In genomic region chr16:30484887-30485286, GRCh38 we compare ENCODE assay signal across 18 cellular contexts. TPM values are rescaled to one million over a fixed set of nuclear protein-coding genes. Genes with fewer than 3 reads are reported as not detected.
DNase-seq lines count a peak whose midpoint lies in the region; ATAC-seq and TF ChIP-seq lines count a peak whose summit lies in the region.
"Had no signal": no experiment of that assay in that cellular context is flagged by ENCODE, and none has a peak within 500 bp of the region (broad histone marks: within the 10 kb centered on the region; RNA-seq: fewer than 3 reads in every experiment).

No MANE protein-coding gene starts in this region.

- intact Hi-C loops in CD4-positive, alpha-beta T cell (cut with DNase I, micrococcal nuclease): loop anchor here in 1 of 2 experiments (5.0 kb wide), 1 partner anchor 32 kb away; no protein-coding TSS in a partner anchor
- intact Hi-C loops in activated T-helper 2 cell treated with anti-CD3 and anti-CD28 coated beads, Interferon-gamma antibody, Interleukin-2, Interleukin-4, amounts not matched to agents 10 μg/mL and 5 μg/mL and 100 μg/mL, durations not matched to agents 14 hours and 24 hours and 36 hours (cut with micrococcal nuclease): loop anchor here (5.0 kb wide), 1 partner anchor 38 kb away; the partner anchor contains the start of gene SEPHS2
- intact Hi-C loops in right cardiac atrium (cut with DNase I): no loop called here

- H3K4me3 ChIP-seq in right cardiac atrium (ENCODE audit: low read length): no peak overlapping the region
- H3K4me3 ChIP-seq: GM23338 had no signal

- no peak for TF ChIP-seq CTCF in CD4-positive, alpha-beta T cell (IDR thresholded peaks at IDR 0.05)

- no peaks in the 10 kb centered on the region for H3K27me3 Mint-ChIP-seq in activated CD8-positive, alpha-beta memory T cell treated with anti-CD3 and anti-CD28 coated beads, Interleukin-2, amount 10 ng/mL, durations not matched to agents 7 days and 5 days
- H3K27me3 Mint-ChIP-seq in CD4-positive, alpha-beta T cell: no peaks in the 10 kb centered on the region
- H3K27me3 Mint-ChIP-seq in activated T-helper 2 cell treated with anti-CD3 and anti-CD28 coated beads, Interferon-gamma antibody, Interleukin-2, Interleukin-4, amounts not matched to agents 10 μg/mL and 5 μg/mL and 100 μg/mL, durations not matched to agents 14 hours and 24 hours and 36 hours (ENCODE audit: low read depth): no peaks in the 10 kb centered on the region
- H3K27me3 Mint-ChIP-seq in natural killer cell treated with Interleukin-12 subunit alpha and Interleukin-12 subunit beta and Interleukin-15 and Interleukin-18, amount 100 ng/mL, for 72 hours: no peaks in the 10 kb centered on the region

- POLR2A ChIA-PET in CD4-positive, alpha-beta T cell (lab: Charles Lee): interaction anchor here (0.7 to 4.9 kb wide), 2 partner anchors 12 to 152 kb away, joined by 3 to 21 read pairs; partner anchors contain the start of gene ITGAL

- no peaks in the 10 kb centered on the region for H3K27me3 ChIP-seq in CD4-positive, alpha-beta T cell (ENCODE audit: control insufficient read depth, insufficient read depth, low read length)
- no peaks in the 10 kb centered on the region for H3K27me3 ChIP-seq in right cardiac atrium (ENCODE audit: control insufficient read depth, insufficient read depth)

- no peaks in the 10 kb centered on the region for H3K4me1 ChIP-seq in right cardiac atrium (ENCODE audit: control insufficient read depth, insufficient read depth, low read length)

- CTCF ChIA-PET in activated CD8-positive, alpha-beta memory T cell treated with anti-CD3 and anti-CD28 coated beads, Interleukin-2, amount 10 ng/mL, durations not matched to agents 7 days and 5 days (lab: Charles Lee): interaction anchor here (2.0 kb wide), 1 partner anchor 55 kb away, joined by 6 read pairs; the partner anchor contains the start of gene DCTPP1
- CTCF ChIA-PET in CD4-positive, alpha-beta T cell (lab: Charles Lee): no interaction called here

- H3K9me3 ChIP-seq in CD4-positive, alpha-beta T cell (ENCODE audit: control insufficient read depth, low read length): no peaks in the 10 kb centered on the region
- H3K9me3 ChIP-seq in right cardiac atrium (ENCODE audit: control insufficient read depth, low read length): no peaks in the 10 kb centered on the region

- H3K9me3 Mint-ChIP-seq in activated CD8-positive, alpha-beta memory T cell treated with anti-CD3 and anti-CD28 coated beads, Interleukin-2, amount 10 ng/mL, durations not matched to agents 7 days and 5 days (ENCODE audit: low read depth): no peaks in the 10 kb centered on the region
- H3K9me3 Mint-ChIP-seq in CD4-positive, alpha-beta T cell: no peaks in the 10 kb centered on the region
- no peaks in the 10 kb centered on the region for H3K9me3 Mint-ChIP-seq in activated T-helper 2 cell treated with anti-CD3 and anti-CD28 coated beads, Interferon-gamma antibody, Interleukin-2, Interleukin-4, amounts not matched to agents 10 μg/mL and 5 μg/mL and 100 μg/mL, durations not matched to agents 14 hours and 24 hours and 36 hours
- no peaks in the 10 kb centered on the region for H3K9me3 Mint-ChIP-seq in natural killer cell treated with Interleukin-12 subunit alpha and Interleukin-12 subunit beta and Interleukin-15 and Interleukin-18, amount 100 ng/mL, for 72 hours
- H3K9me3 Mint-ChIP-seq: GM23338 had no signal

- no peak for DNase-seq in activated CD8-positive, alpha-beta memory T cell treated with anti-CD3 and anti-CD28 coated beads, Interleukin-2, amount 10 ng/mL, durations not matched to agents 7 days and 5 days
- DNase-seq in activated CD8-positive, alpha-beta memory T cell treated with anti-CD3 and anti-CD28 coated beads, Interleukin-2, amount 50 U/mL, for 48 hours: no peak
- DNase-seq in CD4-positive, alpha-beta T cell: no peak
- no peak for DNase-seq in activated T-helper 2 cell treated with anti-CD3 and anti-CD28 coated beads, Interferon-gamma antibody, Interleukin-2, Interleukin-4, amounts not matched to agents 10 μg/mL and 5 μg/mL and 100 μg/mL, durations not matched to agents 14 hours and 24 hours and 36 hours (ENCODE audit: low spot score)
- DNase-seq in natural killer cell treated with Interleukin-12 subunit alpha and Interleukin-12 subunit beta and Interleukin-15 and Interleukin-18, amount 100 ng/mL, for 72 hours (ENCODE audit: low spot score): no peak
- DNase-seq in right cardiac atrium: no peak
- DNase-seq: AML-193, GF-D8, MV-4-11, NCI-H1436, NCI-H2081, NCI-H2227 treated with DMSO at 0.1 percent for 48 hours, NCI-H524 treated with DMSO at 0.1 percent for 48 hours had no signal

- H3K4me1 Mint-ChIP-seq in activated CD8-positive, alpha-beta memory T cell treated with anti-CD3 and anti-CD28 coated beads, Interleukin-2, amount 10 ng/mL, durations not matched to agents 7 days and 5 days: peaks cover 69% of the 10 kb centered on the region
- H3K4me1 Mint-ChIP-seq in CD4-positive, alpha-beta T cell (ENCODE audit: low read depth): peaks cover 14% of the 10 kb centered on the region
- peaks cover 44% of the 10 kb centered on the region for H3K4me1 Mint-ChIP-seq in activated T-helper 2 cell treated with anti-CD3 and anti-CD28 coated beads, Interferon-gamma antibody, Interleukin-2, Interleukin-4, amounts not matched to agents 10 μg/mL and 5 μg/mL and 100 μg/mL, durations not matched to agents 14 hours and 24 hours and 36 hours (ENCODE audit: low read depth)
- peaks cover 44 to 51% of the 10 kb centered on the region in 2 donors for H3K4me1 Mint-ChIP-seq in natural killer cell treated with Interleukin-12 subunit alpha and Interleukin-12 subunit beta and Interleukin-15 and Interleukin-18, amount 100 ng/mL, for 72 hours (ENCODE audit: low read depth in 2 of 2)

- no peak for ATAC-seq in activated CD8-positive, alpha-beta memory T cell treated with anti-CD3 and anti-CD28 coated beads, Interleukin-2, amount 10 ng/mL, durations not matched to agents 7 days and 5 days
- no peak for ATAC-seq in CD4-positive, alpha-beta T cell (ENCODE audit: poor library complexity)
- ATAC-seq in natural killer cell treated with Interleukin-12 subunit alpha and Interleukin-12 subunit beta and Interleukin-15 and Interleukin-18, amount 100 ng/mL, for 72 hours: no peak
- ATAC-seq in HG02759 (IDR thresholded peaks at IDR 0.05; ENCODE audit: unreplicated experiment) (no peak), right cardiac atrium (no peak)
- ATAC-seq: GM23338 had no signal

- peaks cover 79% of the 10 kb centered on the region for H3K36me3 Mint-ChIP-seq in activated CD8-positive, alpha-beta memory T cell treated with anti-CD3 and anti-CD28 coated beads, Interleukin-2, amount 10 ng/mL, durations not matched to agents 7 days and 5 days
- H3K36me3 Mint-ChIP-seq in CD4-positive, alpha-beta T cell (ENCODE audit: low read depth): peaks cover 89% of the 10 kb centered on the region
- peaks cover 92% of the 10 kb centered on the region for H3K36me3 Mint-ChIP-seq in activated T-helper 2 cell treated with anti-CD3 and anti-CD28 coated beads, Interferon-gamma antibody, Interleukin-2, Interleukin-4, amounts not matched to agents 10 μg/mL and 5 μg/mL and 100 μg/mL, durations not matched to agents 14 hours and 24 hours and 36 hours (ENCODE audit: low read depth)
- H3K36me3 Mint-ChIP-seq in natural killer cell treated with Interleukin-12 subunit alpha and Interleukin-12 subunit beta and Interleukin-15 and Interleukin-18, amount 100 ng/mL, for 72 hours: peaks cover 37% of the 10 kb centered on the region

- peak overlapping the region; percentile 15 for H3K27ac Mint-ChIP-seq in activated CD8-positive, alpha-beta memory T cell treated with anti-CD3 and anti-CD28 coated beads, Interleukin-2, amount 10 ng/mL, durations not matched to agents 7 days and 5 days
- peak overlapping the region; percentile 53 for H3K27ac Mint-ChIP-seq in CD4-positive, alpha-beta T cell
- H3K27ac Mint-ChIP-seq in activated T-helper 2 cell treated with anti-CD3 and anti-CD28 coated beads, Interferon-gamma antibody, Interleukin-2, Interleukin-4, amounts not matched to agents 10 μg/mL and 5 μg/mL and 100 μg/mL, durations not matched to agents 14 hours and 24 hours and 36 hours: peak overlapping the region; percentile 49
- peak overlapping the region; percentile 79 to 90 for H3K27ac Mint-ChIP-seq in natural killer cell treated with Interleukin-12 subunit alpha and Interleukin-12 subunit beta and Interleukin-15 and Interleukin-18, amount 100 ng/mL, for 72 hours
- H3K27ac Mint-ChIP-seq: GM23338 had no signal

- H3K4me3 Mint-ChIP-seq in activated CD8-positive, alpha-beta memory T cell treated with anti-CD3 and anti-CD28 coated beads, Interleukin-2, amount 10 ng/mL, durations not matched to agents 7 days and 5 days: no peak overlapping the region
- no peak overlapping the region for H3K4me3 Mint-ChIP-seq in CD4-positive, alpha-beta T cell
- no peak overlapping the region for H3K4me3 Mint-ChIP-seq in activated T-helper 2 cell treated with anti-CD3 and anti-CD28 coated beads, Interferon-gamma antibody, Interleukin-2, Interleukin-4, amounts not matched to agents 10 μg/mL and 5 μg/mL and 100 μg/mL, durations not matched to agents 14 hours and 24 hours and 36 hours (ENCODE audit: low read depth)
- H3K4me3 Mint-ChIP-seq in natural killer cell treated with Interleukin-12 subunit alpha and Interleukin-12 subunit beta and Interleukin-15 and Interleukin-18, amount 100 ng/mL, for 72 hours: no peak overlapping the region
- H3K4me3 Mint-ChIP-seq: GM23338 had no signal

- H3K27ac ChIP-seq in CD4-positive, alpha-beta T cell (ENCODE audit: low read depth, low read length): no peak overlapping the region
- no peak overlapping the region for H3K27ac ChIP-seq in right cardiac atrium (ENCODE audit: low read length)

RNA-seq across cellular contexts. Expression of gene ITGAL, which starts 12.3 kb away (rescaled TPM):
- 100 to 1,000 TPM; 566 to 685 TPM for total RNA-seq in activated CD8-positive, alpha-beta memory T cell treated with anti-CD3 and anti-CD28 coated beads, Interleukin-2, amount 10 ng/mL, durations not matched to agents 7 days and 5 days
- 100 to 1,000 TPM; 186 to 187 TPM for total RNA-seq in CD4-positive, alpha-beta T cell
- total RNA-seq in activated T-helper 2 cell treated with anti-CD3 and anti-CD28 coated beads, Interferon-gamma antibody, Interleukin-2, Interleukin-4, amounts not matched to agents 10 μg/mL and 5 μg/mL and 100 μg/mL, durations not matched to agents 14 hours and 24 hours and 36 hours: 292 and 293 TPM in 2 replicates
- 100 to 1,000 TPM; 648 to 717 TPM for total RNA-seq in natural killer cell treated with Interleukin-12 subunit alpha and Interleukin-12 subunit beta and Interleukin-15 and Interleukin-18, amount 100 ng/mL, for 72 hours
- 1 to 10 TPM in 3 of 4 donors, under 1 TPM in 1; 0.82 to 4.8 (median 1.9) TPM for total RNA-seq in right cardiac atrium
- 0.61 TPM for polyA plus RNA-seq in right cardiac atrium
- total RNA-seq: A673, HT1080, RPMI7951 had no signal

RNA-seq across cellular contexts. Expression of gene SEPHS2, which starts 39.2 kb away (rescaled TPM):
- total RNA-seq in activated CD8-positive, alpha-beta memory T cell treated with anti-CD3 and anti-CD28 coated beads, Interleukin-2, amount 10 ng/mL, durations not matched to agents 7 days and 5 days: 10 to 100 TPM; 63.3 to 92.9 TPM
- 10 to 100 TPM; 25.4 to 25.9 TPM for total RNA-seq in CD4-positive, alpha-beta T cell
- total RNA-seq in activated T-helper 2 cell treated with anti-CD3 and anti-CD28 coated beads, Interferon-gamma antibody, Interleukin-2, Interleukin-4, amounts not matched to agents 10 μg/mL and 5 μg/mL and 100 μg/mL, durations not matched to agents 14 hours and 24 hours and 36 hours: 82.9 and 84.1 TPM in 2 replicates
- 10 to 100 TPM; 84.7 to 91.4 TPM for total RNA-seq in natural killer cell treated with Interleukin-12 subunit alpha and Interleukin-12 subunit beta and Interleukin-15 and Interleukin-18, amount 100 ng/mL, for 72 hours
- 10 to 100 TPM; 34.8 to 41.1 (median 36.4) TPM for total RNA-seq in right cardiac atrium
- 29.4 TPM for polyA plus RNA-seq in right cardiac atrium

RNA-seq across cellular contexts. Expression of gene ZNF768, which starts 41.5 kb away (rescaled TPM):
- total RNA-seq in activated CD8-positive, alpha-beta memory T cell treated with anti-CD3 and anti-CD28 coated beads, Interleukin-2, amount 10 ng/mL, durations not matched to agents 7 days and 5 days: 10 to 100 TPM in 1 of 2 experiments, 1 to 10 TPM in 1; 6.2 to 10.3 TPM
- total RNA-seq in CD4-positive, alpha-beta T cell: 1 to 10 TPM; 3.9 to 4.1 TPM
- total RNA-seq in activated T-helper 2 cell treated with anti-CD3 and anti-CD28 coated beads, Interferon-gamma antibody, Interleukin-2, Interleukin-4, amounts not matched to agents 10 μg/mL and 5 μg/mL and 100 μg/mL, durations not matched to agents 14 hours and 24 hours and 36 hours: 16.9 and 17.1 TPM in 2 replicates
- total RNA-seq in natural killer cell treated with Interleukin-12 subunit alpha and Interleukin-12 subunit beta and Interleukin-15 and Interleukin-18, amount 100 ng/mL, for 72 hours: 10 to 100 TPM; 10.4 to 11.8 TPM
- total RNA-seq in right cardiac atrium: 10 to 100 TPM; 40.9 to 65.6 (median 52.5) TPM
- polyA plus RNA-seq in right cardiac atrium: 66.7 TPM

RNA-seq across cellular contexts. Expression of gene ZNF747, which starts 49.8 kb away (rescaled TPM):
- 10 to 100 TPM; 11.3 to 13.2 TPM for total RNA-seq in activated CD8-positive, alpha-beta memory T cell treated with anti-CD3 and anti-CD28 coated beads, Interleukin-2, amount 10 ng/mL, durations not matched to agents 7 days and 5 days
- total RNA-seq in CD4-positive, alpha-beta T cell: 1 to 10 TPM; 6.3 to 6.7 TPM
- total RNA-seq in activated T-helper 2 cell treated with anti-CD3 and anti-CD28 coated beads, Interferon-gamma antibody, Interleukin-2, Interleukin-4, amounts not matched to agents 10 μg/mL and 5 μg/mL and 100 μg/mL, durations not matched to agents 14 hours and 24 hours and 36 hours: 11.8 and 11.9 TPM in 2 replicates
- total RNA-seq in natural killer cell treated with Interleukin-12 subunit alpha and Interleukin-12 subunit beta and Interleukin-15 and Interleukin-18, amount 100 ng/mL, for 72 hours: 10 to 100 TPM in 1 of 2 donors, 1 to 10 TPM in 1; 8.7 to 10.3 TPM
- 10 to 100 TPM in 3 of 4 donors, 1 to 10 TPM in 1; 9.1 to 14.6 (median 12.6) TPM for total RNA-seq in right cardiac atrium
- 10.3 TPM for polyA plus RNA-seq in right cardiac atrium

RNA-seq across cellular contexts. Expression of gene DCTPP1, which starts 55.1 kb away (rescaled TPM):
- 100 to 1,000 TPM in 1 of 2 experiments, 10 to 100 TPM in 1; 72.0 to 108 TPM for total RNA-seq in activated CD8-positive, alpha-beta memory T cell treated with anti-CD3 and anti-CD28 coated beads, Interleukin-2, amount 10 ng/mL, durations not matched to agents 7 days and 5 days
- 1 to 10 TPM; 5.4 to 6.5 TPM for total RNA-seq in CD4-positive, alpha-beta T cell
- total RNA-seq in activated T-helper 2 cell treated with anti-CD3 and anti-CD28 coated beads, Interferon-gamma antibody, Interleukin-2, Interleukin-4, amounts not matched to agents 10 μg/mL and 5 μg/mL and 100 μg/mL, durations not matched to agents 14 hours and 24 hours and 36 hours: 127 and 128 TPM in 2 replicates
- total RNA-seq in natural killer cell treated with Interleukin-12 subunit alpha and Interleukin-12 subunit beta and Interleukin-15 and Interleukin-18, amount 100 ng/mL, for 72 hours: 100 to 1,000 TPM in 1 of 2 donors, 10 to 100 TPM in 1; 95.9 to 155 TPM
- total RNA-seq in right cardiac atrium: 10 to 100 TPM; 26.9 to 46.2 (median 30.5) TPM
- polyA plus RNA-seq in right cardiac atrium: 20.9 TPM

Comparison
In these comparisons a context has a peak if more than half of its experiments do, and no peak if none do; other contexts are left out.
1. H3K27ac Mint-ChIP-seq: peak in every context shown above with its lines; median percentile 84 in natural killer cell treated with Interleukin-12 subunit alpha and Interleukin-12 subunit beta and Interleukin-15 and Interleukin-18, amount 100 ng/mL, for 72 hours; 53 in CD4-positive, alpha-beta T cell; 49 in activated T-helper 2 cell treated with anti-CD3 and anti-CD28 coated beads, Interferon-gamma antibody, Interleukin-2, Interleukin-4, amounts not matched to agents 10 μg/mL and 5 μg/mL and 100 μg/mL, durations not matched to agents 14 hours and 24 hours and 36 hours; 15 in activated CD8-positive, alpha-beta memory T cell treated with anti-CD3 and anti-CD28 coated beads, Interleukin-2, amount 10 ng/mL, durations not matched to agents 7 days and 5 days.
2. RNA of gene ITGAL, which starts 12.3 kb away (total RNA-seq): 648 to 717 TPM in natural killer cell treated with Interleukin-12 subunit alpha and Interleukin-12 subunit beta and Interleukin-15 and Interleukin-18, amount 100 ng/mL, for 72 hours, 566 to 685 TPM in activated CD8-positive, alpha-beta memory T cell treated with anti-CD3 and anti-CD28 coated beads, Interleukin-2, amount 10 ng/mL, durations not matched to agents 7 days and 5 days, 292 to 293 TPM in activated T-helper 2 cell treated with anti-CD3 and anti-CD28 coated beads, Interferon-gamma antibody, Interleukin-2, Interleukin-4, amounts not matched to agents 10 μg/mL and 5 μg/mL and 100 μg/mL, durations not matched to agents 14 hours and 24 hours and 36 hours and 186 to 187 TPM in CD4-positive, alpha-beta T cell; 0.82 to 4.8 TPM in right cardiac atrium; every median in the first group is over 10 times any median in the second.